ENCODE assay signal across 23 cellular contexts in genomic region chr11:133399294-133399693, GRCh38.
"Had no signal": no experiment of that assay in that cellular context is flagged by ENCODE, and none has a peak within 500 bp of the region (broad histone marks: within the 10 kb centered on the region; RNA-seq: fewer than 3 reads in every experiment).

No MANE protein-coding gene starts in this region.

- H3K4me1 ChIP-seq: parathyroid adenoma, psoas muscle, right lobe of liver, sigmoid colon, stomach, thyroid gland, tibial nerve, vagina had no signal

- H2AFZ ChIP-seq: parathyroid adenoma had no signal

- H3K27me3 ChIP-seq: ovary, right lobe of liver, sigmoid colon, stomach, thyroid gland, tibial nerve, upper lobe of left lung, vagina had no signal

- H3K36me3 ChIP-seq: ovary, right lobe of liver, sigmoid colon, stomach, thoracic aorta, thyroid gland, tibial nerve, upper lobe of left lung, vagina had no signal

- H3K27ac ChIP-seq: ovary, parathyroid adenoma, psoas muscle, right lobe of liver, sigmoid colon, stomach, thoracic aorta, thyroid gland, tibial nerve, upper lobe of left lung, vagina had no signal

- H3K4me3 ChIP-seq: ovary, psoas muscle, right lobe of liver, sigmoid colon, stomach, thoracic aorta, thyroid gland, tibial nerve, upper lobe of left lung, vagina had no signal

- H3K9ac ChIP-seq: parathyroid adenoma had no signal

- DNase-seq: naive thymus-derived CD8-positive, alpha-beta T cell; nephron progenitor cell; occipital lobe; ovary; psoas muscle; right cardiac atrium; right lobe of liver; sigmoid colon; small intestine; stimulated activated CD4-positive, alpha-beta T cell treated with anti-CD3 and anti-CD28 coated beads, Interleukin-15, amount 100 ng/mL, for 24 hours; stimulated activated CD4-positive, alpha-beta T cell treated with anti-CD3 and anti-CD28 coated beads, Interleukin-2, amount 100 ng/mL, for 24 hours; stimulated activated CD4-positive, alpha-beta T cell treated with anti-CD3 and anti-CD28 coated beads, Interleukin-2, amount 100 ng/mL, for 48 hours; stimulated activated CD4-positive, alpha-beta T cell treated with anti-CD3 and anti-CD28 coated beads, Interleukin-4, amount 100 ng/mL, for 24 hours; stimulated activated naive B cell treated with anti-CD40 and anti-IgM and Interleukin-4, amounts not matched to agents 10 μg/mL and 1 μg/mL and 100 μg/mL, for 72 hours; stimulated activated naive CD4-positive, alpha-beta T cell treated with Interleukin-2 at 50 U/mL for 16 hours; stomach; thyroid gland; trophoblast cell; upper lobe of left lung had no signal

- H3K79me2 ChIP-seq: parathyroid adenoma had no signal

- H3K9me3 ChIP-seq: ovary, psoas muscle, right lobe of liver, sigmoid colon, stomach, thoracic aorta, thyroid gland, tibial nerve, upper lobe of left lung, vagina had no signal
